22 cellular contexts compared by ENCODE assay signal in the genomic region with DNA sequence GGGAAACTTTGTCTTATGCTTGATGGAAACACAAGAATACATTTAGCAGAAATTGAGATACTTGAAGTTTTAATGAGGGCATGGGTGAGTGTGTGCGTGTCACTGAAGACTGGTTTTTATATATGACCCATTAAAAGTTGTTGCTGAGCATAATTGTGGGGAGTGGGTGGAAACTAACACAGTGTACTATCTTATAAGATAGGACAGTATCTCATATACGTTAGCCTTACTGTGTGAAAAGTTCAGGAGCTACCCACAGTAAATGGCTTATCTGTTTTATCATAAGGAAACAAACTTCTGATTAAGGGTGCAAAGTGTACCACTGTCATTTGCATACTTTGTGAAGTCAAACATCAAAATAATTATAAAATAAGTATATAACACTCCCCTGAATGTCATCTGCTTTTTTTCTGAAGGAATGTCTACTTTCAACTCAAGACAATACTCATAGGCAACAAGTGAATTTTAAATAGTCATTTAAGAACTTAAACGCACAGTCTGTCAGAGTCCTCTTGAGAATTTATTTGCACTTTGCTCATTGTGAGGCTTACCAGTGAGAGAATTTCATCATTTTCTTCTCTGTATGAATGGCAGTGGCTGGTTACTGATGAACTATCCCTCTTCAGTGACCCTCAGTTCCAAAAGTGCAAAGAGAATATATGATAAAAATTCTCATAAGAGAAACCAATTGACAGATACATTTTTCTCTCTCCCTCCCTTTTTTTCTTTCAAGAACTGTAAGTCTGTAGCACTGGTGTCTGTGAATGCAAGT. TPM values are rescaled to one million over a fixed set of nuclear protein-coding genes. Genes with fewer than 3 reads are reported as not detected.
DNase-seq lines count a peak whose midpoint lies in the region; ATAC-seq, FAIRE-seq and TF ChIP-seq lines count a peak whose summit lies in the region.
"Had no signal": no experiment of that assay in that cellular context is flagged by ENCODE, and none has a peak within 500 bp of the region (broad histone marks: within the 10 kb centered on the region; RNA-seq: fewer than 3 reads in every experiment).

No MANE protein-coding gene starts in this region.

- DNase-seq in A549 (ENCODE audit: low read depth in 1 of 2, low spot score in 1 of 2) (no peak), NCI-H69 (lab: John Stamatoyannopoulos, UW) (peak; percentile 13), osteocyte (ENCODE audit: extremely low spot score, unreplicated experiment) (no peak), OCI-LY7 (ENCODE audit: low spot score) (no peak), PC-9 (no peak), lower leg skin (ENCODE audit: low spot score in 2 of 2) (no peak), NCI-H2196 treated with DMSO at 0.1 percent for 48 hours (lab: John Stamatoyannopoulos, UW; ENCODE audit: unreplicated experiment) (no peak)
- DNase-seq: activated CD4-positive, CD25-positive, alpha-beta regulatory T cell; activated CD8-positive, alpha-beta T cell treated with anti-CD3 and anti-CD28 coated beads, Interleukin-2, amount 10 ng/mL, durations not matched to agents 7 days and 5 days; activated T-cell treated with anti-CD3 and anti-CD28 coated beads, Interleukin-2, amount 50 U/mL, for 4 hours; GOT3; head of caudate nucleus; MV-4-11; NCI-H524 treated with DMSO at 0.1 percent for 48 hours; stimulated activated CD4-positive, alpha-beta T cell treated with anti-CD3 and anti-CD28 coated beads, Interleukin-15, amount 100 ng/mL, for 24 hours; T-helper 17 cell had no signal

- H3K27ac Mint-ChIP-seq in osteocyte (ENCODE audit: unreplicated experiment), result peak overlapping the region; percentile 60
- H3K27ac Mint-ChIP-seq: activated CD8-positive, alpha-beta T cell treated with anti-CD3 and anti-CD28 coated beads, Interleukin-2, amount 10 ng/mL, durations not matched to agents 7 days and 5 days; activated naive CD4-positive, alpha-beta T cell treated with anti-CD3 and anti-CD28 coated beads, Interleukin-2, amount 50 U/mL, for 24 hours; memory B cell; stimulated activated effector memory CD8-positive, alpha-beta T cell treated with anti-CD3 and anti-CD28 coated beads, Interleukin-12 subunit alpha, Interleukin-12 subunit beta, amount 100 ng/mL, for 72 hours; T-helper 17 cell had no signal

- H3K4me3 ChIP-seq in A549 (peak overlapping the region; percentile 75; the same call in 2 of the 3 replicates), endocrine pancreas (ENCODE audit: control insufficient read depth, insufficient read depth, low read length) (peak overlapping the region; percentile 90), OCI-LY7 (ENCODE audit: low read depth, low read length, poor library complexity, severe bottlenecking) (no peak overlapping the region), PC-9 (no peak overlapping the region), lower leg skin (ENCODE audit: low read depth, poor library complexity, severe bottlenecking) (no peak overlapping the region)
- H3K4me3 ChIP-seq: tibial nerve had no signal

- no peaks in the 10 kb centered on the region for H3K9me3 Mint-ChIP-seq in osteocyte (ENCODE audit: unreplicated experiment)
- H3K9me3 Mint-ChIP-seq: activated naive CD4-positive, alpha-beta T cell treated with anti-CD3 and anti-CD28 coated beads, Interleukin-2, amount 50 U/mL, for 24 hours; activated T-cell treated with anti-CD3 and anti-CD28 coated beads, Interleukin-2, amount 50 U/mL, for 4 hours; memory B cell; stimulated activated effector memory CD8-positive, alpha-beta T cell treated with anti-CD3 and anti-CD28 coated beads, Interleukin-12 subunit alpha, Interleukin-12 subunit beta, amount 100 ng/mL, for 72 hours had no signal

- H3K9me2 ChIP-seq in OCI-LY7 (ENCODE audit: insufficient read depth, low read length), result no peaks in the 10 kb centered on the region
- H3K9me2 ChIP-seq in PC-9 (ENCODE audit: insufficient read depth), result no peaks in the 10 kb centered on the region

- H2AFZ ChIP-seq in OCI-LY7 (ENCODE audit: low read length) (no peak overlapping the region), PC-9 (no peak overlapping the region)

- peak overlapping the region; percentile 9 to 14; a peak in 2 of 6 replicates for H3K27ac ChIP-seq in A549
- H3K27ac ChIP-seq in OCI-LY7 (ENCODE audit: low read depth, low read length, poor library complexity, severe bottlenecking), result no peak overlapping the region
- H3K27ac ChIP-seq in PC-9, result no peak overlapping the region
- H3K27ac ChIP-seq: tibial nerve had no signal

- no peaks in the 10 kb centered on the region for H3K79me2 ChIP-seq in OCI-LY7 (ENCODE audit: insufficient read depth, low read depth, low read length)
- H3K79me2 ChIP-seq in PC-9 (ENCODE audit: low read depth), result no peaks in the 10 kb centered on the region

- no peak for TF ChIP-seq RAD21 in A549 (conservative IDR thresholded peaks at IDR 0.05 in 1 of 2, IDR thresholded peaks at IDR 0.05 in 1 of 2)

- H3K27me3 Mint-ChIP-seq in osteocyte (ENCODE audit: unreplicated experiment), result no peaks in the 10 kb centered on the region

- H3K27me3 ChIP-seq in endocrine pancreas (ENCODE audit: control insufficient read depth, insufficient read depth, low read length) (no peaks in the 10 kb centered on the region), PC-9 (ENCODE audit: insufficient read depth, low read depth) (peaks cover 10% of the 10 kb centered on the region)

- ATAC-seq in A549, result no peak
- ATAC-seq: activated CD8-positive, alpha-beta T cell treated with anti-CD3 and anti-CD28 coated beads, Interleukin-2, amount 10 ng/mL, durations not matched to agents 7 days and 5 days; activated T-cell treated with anti-CD3 and anti-CD28 coated beads, Interleukin-2, amount 50 U/mL, for 4 hours; stimulated activated effector memory CD8-positive, alpha-beta T cell treated with anti-CD3 and anti-CD28 coated beads, Interleukin-12 subunit alpha, Interleukin-12 subunit beta, amount 100 ng/mL, for 72 hours; T-helper 17 cell had no signal

- TF ChIP-seq EP300 in A549 (IDR thresholded peaks at IDR 0.05), result no peak

- H3K4me2 ChIP-seq in A549 (peak overlapping the region; percentile 78), OCI-LY7 (ENCODE audit: low read length) (no peak overlapping the region), PC-9 (no peak overlapping the region)

- POLR2A ChIA-PET in A549 (lab: Yijun Ruan, JAX) (no interaction called here), OCI-LY7 (lab: Charles Lee) (no interaction called here), PC-9 (lab: Charles Lee; ENCODE audit: unreplicated experiment) (no interaction called here)

- H3K36me3 ChIP-seq in endocrine pancreas (ENCODE audit: control insufficient read depth, insufficient read depth, low read length), result no peaks in the 10 kb centered on the region
- H3K36me3 ChIP-seq in OCI-LY7 (ENCODE audit: insufficient read depth, low read length), result no peaks in the 10 kb centered on the region
- no peaks in the 10 kb centered on the region for H3K36me3 ChIP-seq in PC-9 (ENCODE audit: low read depth)
- H3K36me3 ChIP-seq: tibial nerve had no signal

- no peaks in the 10 kb centered on the region for H3F3A ChIP-seq in PC-9 (ENCODE audit: insufficient read depth, low read depth)

- CTCF ChIA-PET in A549 (lab: Yijun Ruan, JAX) (no interaction called here), OCI-LY7 (lab: Charles Lee; ENCODE audit: unreplicated experiment) (no interaction called here), PC-9 (lab: Charles Lee) (no interaction called here)

- peak overlapping the region; percentile 65 for H3K4me3 Mint-ChIP-seq in osteocyte (ENCODE audit: unreplicated experiment)
- H3K4me3 Mint-ChIP-seq: activated CD8-positive, alpha-beta T cell treated with anti-CD3 and anti-CD28 coated beads, Interleukin-2, amount 10 ng/mL, durations not matched to agents 7 days and 5 days; activated naive CD4-positive, alpha-beta T cell treated with anti-CD3 and anti-CD28 coated beads, Interleukin-2, amount 50 U/mL, for 24 hours; activated T-cell treated with anti-CD3 and anti-CD28 coated beads, Interleukin-2, amount 50 U/mL, for 4 hours; memory B cell; stimulated activated effector memory CD8-positive, alpha-beta T cell treated with anti-CD3 and anti-CD28 coated beads, Interleukin-12 subunit alpha, Interleukin-12 subunit beta, amount 100 ng/mL, for 72 hours; T-helper 17 cell had no signal

- no peak for FAIRE-seq in A549 (lab: Jason Lieb, UNC)
- FAIRE-seq: bronchial epithelial cell had no signal

- H3K9ac ChIP-seq in endocrine pancreas (ENCODE audit: control insufficient read depth, insufficient read depth, low read length), result no peak overlapping the region

- intact Hi-C loops in OCI-LY7 (cut with micrococcal nuclease; ENCODE audit: unreplicated experiment) (no loop called here), PC-9 (cut with micrococcal nuclease; ENCODE audit: unreplicated experiment) (no loop called here), lower leg skin (cut with DNase I; ENCODE audit: low total_unique reads) (no loop called here)

- H3K9me3 ChIP-seq in A549 (no peaks in the 10 kb centered on the region), endocrine pancreas (ENCODE audit: control insufficient read depth, low read length) (no peaks in the 10 kb centered on the region), OCI-LY7 (ENCODE audit: low read length) (no peaks in the 10 kb centered on the region), PC-9 (ENCODE audit: insufficient read depth, low read depth) (no peaks in the 10 kb centered on the region)
- H3K9me3 ChIP-seq: tibial nerve had no signal

- H3K36me3 Mint-ChIP-seq in osteocyte (ENCODE audit: unreplicated experiment), result peaks cover 2% of the 10 kb centered on the region
- H3K36me3 Mint-ChIP-seq: activated naive CD4-positive, alpha-beta T cell treated with anti-CD3 and anti-CD28 coated beads, Interleukin-2, amount 50 U/mL, for 24 hours; memory B cell; stimulated activated effector memory CD8-positive, alpha-beta T cell treated with anti-CD3 and anti-CD28 coated beads, Interleukin-12 subunit alpha, Interleukin-12 subunit beta, amount 100 ng/mL, for 72 hours had no signal

- TF ChIP-seq POLR2A in A549 (IDR thresholded peaks at IDR 0.05; ENCODE audit: low read length) (no peak), lower leg skin (IDR thresholded peaks at IDR 0.05) (no peak)

- peaks cover 64% of the 10 kb centered on the region for H3K4me1 Mint-ChIP-seq in osteocyte (ENCODE audit: unreplicated experiment)
- H3K4me1 Mint-ChIP-seq: activated naive CD4-positive, alpha-beta T cell treated with anti-CD3 and anti-CD28 coated beads, Interleukin-2, amount 50 U/mL, for 24 hours; memory B cell had no signal

- whole genome bisulfite sequencing in A549 (ENCODE audit: missing lambda C conversion rate), result 49% methylated on average over 3 of the region's 3 CpGs
- 79 to 90% methylated on average over 3 of the region's 3 CpGs for WGBS in lower leg skin, 2 donors

- BruUV-seq in OCI-LY7 (replicated peaks; lab: Mats Ljungman, UMichigan) (no TSS peak), PC-9 (replicated peaks; lab: Mats Ljungman, UMichigan) (no TSS peak)

- H3K4me1 ChIP-seq in A549 (peaks cover 29% of the 10 kb centered on the region), endocrine pancreas (ENCODE audit: control insufficient read depth, insufficient read depth, low read length) (peaks cover 19% of the 10 kb centered on the region), OCI-LY7 (ENCODE audit: insufficient read depth, low read length, poor library complexity, severe bottlenecking) (no peaks in the 10 kb centered on the region), PC-9 (replicated peaks; ENCODE audit: insufficient read depth) (no peaks in the 10 kb centered on the region)

- TF ChIP-seq CTCF in A549 (IDR thresholded peaks at IDR 0.05) (no peak), osteocyte (IDR thresholded peaks at IDR 0.05) (no peak), OCI-LY7 (conservative IDR thresholded peaks at IDR 0.05; ENCODE audit: low read length) (no peak), PC-9 (conservative IDR thresholded peaks at IDR 0.05) (no peak), lower leg skin (IDR thresholded peaks at IDR 0.05) (no peak)

- H4K20me1 ChIP-seq in OCI-LY7 (ENCODE audit: insufficient read depth, low read length) (no peaks in the 10 kb centered on the region), PC-9 (ENCODE audit: insufficient read depth) (no peaks in the 10 kb centered on the region)

RNA-seq across cellular contexts. Expression of a gene that starts 4.2 kb away (rescaled TPM):
- 12.7 and 13.1 TPM in 2 replicates for polyA plus RNA-seq in A549 (2011; rRNA removed)
- polyA plus RNA-seq in A549 (2012; cell fraction: cytosol; rRNA removed), result 2.3 and 3.0 TPM in 2 replicates
- 2.4 and 3.0 TPM in 2 replicates for polyA plus RNA-seq in A549 (2012; cell fraction: nucleus; rRNA removed)
- polyA plus RNA-seq in A549 (2017; fragmentation: RNase III; extraction: RNeasy Plus Mini Kit Qiagen cat#74134 plus additional on column Dnase treatment), result 6.0 to 7.6 TPM (median 7.3 TPM) in 3 replicates
- polyA minus RNA-seq in A549 (2011; rRNA and poly(A)+ RNA removed), result 21.2 and 30.7 TPM in 2 replicates
- total RNA-seq in osteocyte, result 27.8 TPM in 2 replicates
- total RNA-seq in OCI-LY7 (2014; rRNA removed; shearing (Covaris generic)), result not detected in 2 replicates
- not detected in 2 replicates for total RNA-seq in OCI-LY7 (2022)
- total RNA-seq in PC-9 (2021), result not detected in 2 replicates
- total RNA-seq in lower leg skin, result 1 to 10 TPM; 1.5 to 3.2 (median 2.7) TPM
- total RNA-seq: activated CD8-positive, alpha-beta T cell treated with anti-CD3 and anti-CD28 coated beads, Interleukin-2, amount 10 ng/mL, durations not matched to agents 7 days and 5 days had no signal

Comparison
In these comparisons a context has a peak if more than half of its experiments do, and no peak if none do; other contexts are left out.
1. H3K27ac ChIP-seq: peak in A549 (2 of 2); none in OCI-LY7 (single experiment) and PC-9 (single experiment).
2. H3K4me3 ChIP-seq: peak in A549 (single experiment) and endocrine pancreas (single experiment); none in OCI-LY7 (single experiment), PC-9 (single experiment) and lower leg skin (single experiment).